Comparison of ENCODE assay signal across 15 cellular contexts in the genomic region with DNA sequence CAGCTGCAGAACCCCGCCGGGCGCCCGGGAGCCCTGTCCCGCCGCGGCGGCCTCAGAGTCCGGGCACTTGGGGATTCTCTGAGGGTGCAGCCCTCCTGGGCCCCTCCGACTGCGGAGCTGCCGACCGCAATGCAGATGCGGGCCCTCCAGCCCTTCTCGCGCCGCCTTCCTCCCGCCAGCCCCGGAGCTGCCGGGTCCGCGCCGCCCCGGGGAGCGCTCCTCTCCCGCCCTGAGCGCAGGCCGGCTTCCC. TPM values are rescaled to one million over a fixed set of nuclear protein-coding genes. Genes with fewer than 3 reads are reported as not detected.
DNase-seq lines count a peak whose midpoint lies in the region; ATAC-seq and TF ChIP-seq lines count a peak whose summit lies in the region.
"Had no signal": no experiment of that assay in that cellular context is flagged by ENCODE, and none has a peak within 500 bp of the region (broad histone marks: within the 10 kb centered on the region; RNA-seq: fewer than 3 reads in every experiment).

No MANE protein-coding gene starts in this region.

- no peaks in the 10 kb centered on the region for H3K36me3 Mint-ChIP-seq in nephron progenitor cell (ENCODE audit: low read depth)
- H3K36me3 Mint-ChIP-seq in type B pancreatic cell, result no peaks in the 10 kb centered on the region

- H3K27me3 Mint-ChIP-seq in nephron progenitor cell (ENCODE audit: low read depth, poor library complexity) (peaks cover 94% of the 10 kb centered on the region), type B pancreatic cell (peaks cover 84% of the 10 kb centered on the region)

- peaks cover 0 to 11% (median 3%) of the 10 kb centered on the region in 9 donors for H3K4me1 ChIP-seq in heart right ventricle

- DNase-seq in heart right ventricle (no peak), Right ventricle myocardium inferior (ENCODE audit: missing footprints) (no peak), coronary artery (ENCODE audit: low spot score) (no peak), nephron progenitor cell (no peak), type B pancreatic cell (ENCODE audit: extremely low spot score, unreplicated experiment) (no peak), NCI-H510A (lab: John Stamatoyannopoulos, UW) (no peak), midbrain (lab: John Stamatoyannopoulos, UW) (no peak), GOT3 (lab: John Stamatoyannopoulos, UW) (no peak)
- DNase-seq: activated naive CD4-positive, alpha-beta T cell treated with anti-CD3 and anti-CD28 coated beads, Interleukin-2, amount 50 U/mL, for 16 hours; AML-193; OCI-M1; T-helper 1 cell had no signal

- no peak overlapping the region for H3K27ac Mint-ChIP-seq in nephron progenitor cell
- no peak overlapping the region for H3K27ac Mint-ChIP-seq in type B pancreatic cell

- peaks cover 0 to 93% (median 85%) of the 10 kb centered on the region in 7 donors for H3K27me3 ChIP-seq in heart right ventricle

- peak overlapping the region; percentile 96 for H3K4me3 Mint-ChIP-seq in nephron progenitor cell
- H3K4me3 Mint-ChIP-seq in type B pancreatic cell, result peak overlapping the region; percentile 93

- H3K36me3 ChIP-seq in heart right ventricle, result no peaks in the 10 kb centered on the region
- H3K36me3 ChIP-seq: upper lobe of left lung had no signal

- no peaks in the 10 kb centered on the region for H3K9me3 ChIP-seq in heart right ventricle
- H3K9me3 ChIP-seq: upper lobe of left lung had no signal

- WGBS in heart right ventricle, 2 donors, result 1% methylated on average over 27 to 28 of the region's 28 CpGs

- no peak for TF ChIP-seq CTCF in heart right ventricle (IDR thresholded peaks at IDR 0.05)
- no peak for TF ChIP-seq CTCF in coronary artery (IDR thresholded peaks at IDR 0.05)
- no peak for TF ChIP-seq CTCF in nephron progenitor cell (IDR thresholded peaks at IDR 0.05)
- TF ChIP-seq CTCF in type B pancreatic cell (conservative IDR thresholded peaks at IDR 0.05), result no peak

- intact Hi-C loops in heart right ventricle (cut with DNase I) (no loop called here), Right ventricle myocardium inferior (cut with DNase I) (no loop called here)

- H3K9me3 Mint-ChIP-seq in nephron progenitor cell (no peaks in the 10 kb centered on the region), type B pancreatic cell (no peaks in the 10 kb centered on the region)

- H3K4me3 ChIP-seq in heart right ventricle (peak overlapping the region; percentile 3 to 40 (median 30)), coronary artery (peak overlapping the region; percentile 77)
- H3K4me3 ChIP-seq: lung, upper lobe of left lung had no signal

- peaks cover 15% of the 10 kb centered on the region for H3K4me1 Mint-ChIP-seq in nephron progenitor cell
- peaks cover 6% of the 10 kb centered on the region for H3K4me1 Mint-ChIP-seq in type B pancreatic cell (ENCODE audit: unreplicated experiment)

- ATAC-seq in heart right ventricle (no peak), Right ventricle myocardium inferior (no peak)

- H3K27ac ChIP-seq in heart right ventricle (no peak overlapping the region), coronary artery (peak overlapping the region in 1 of 2 donors; percentile 61)
- H3K27ac ChIP-seq: upper lobe of left lung had no signal

RNA-seq across cellular contexts. Expression of a gene that starts 0.3 kb away (rescaled TPM):
- total RNA-seq in heart right ventricle (under 1 TPM in 8 of 10 donors, not detected in 2; 0.08 to 0.26 (median 0.15) TPM), Right ventricle myocardium inferior (not detected), type B pancreatic cell (ENCODE audit: low replicate concordance) (0.05 and 6.9 TPM in 2 replicates)
- under 1 TPM; 0.33 to 0.66 TPM for polyA plus RNA-seq in heart right ventricle
- total RNA-seq: Daoy had no signal
